14 cellular contexts compared by ENCODE assay signal in the genomic region with DNA sequence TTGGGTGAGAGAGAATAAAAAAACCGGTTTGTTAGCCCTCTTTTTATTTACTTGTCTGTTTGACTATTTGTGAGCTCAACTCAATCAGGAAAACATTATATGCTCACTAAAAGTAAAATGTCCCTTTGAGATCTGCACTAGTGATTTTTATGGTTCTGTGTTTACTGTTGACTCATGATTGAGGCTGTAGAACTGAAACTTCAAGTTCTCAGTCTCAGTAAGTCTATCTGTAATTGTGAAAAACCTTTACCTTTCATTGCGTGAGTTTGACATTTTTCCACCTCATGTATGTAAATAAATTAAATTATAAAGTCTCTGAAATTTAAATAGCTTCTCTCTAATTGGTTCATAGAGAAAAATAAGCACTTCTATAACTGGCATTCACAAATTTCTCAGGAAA. TPM values are rescaled to one million over a fixed set of nuclear protein-coding genes. Genes with fewer than 3 reads are reported as not detected.
A peak's percentile ranks its signal among the peaks of the same experiment; 100 is the strongest.
DNase-seq lines count a peak whose midpoint lies in the region; ATAC-seq and TF ChIP-seq lines count a peak whose summit lies in the region.
"Had no signal": no experiment of that assay in that cellular context is flagged by ENCODE, and none has a peak within 500 bp of the region (broad histone marks: within the 10 kb centered on the region; RNA-seq: fewer than 3 reads in every experiment).

No MANE protein-coding gene starts in this region.

- no peaks in the 10 kb centered on the region for H3K4me1 Mint-ChIP-seq in CD4-positive, alpha-beta memory T cell
- H3K4me1 Mint-ChIP-seq: immature natural killer cell; naive thymus-derived CD4-positive, alpha-beta T cell had no signal

- no peak overlapping the region for H3K4me3 Mint-ChIP-seq in CD4-positive, alpha-beta memory T cell
- H3K4me3 Mint-ChIP-seq: CD8-positive, alpha-beta T cell; immature natural killer cell; naive thymus-derived CD4-positive, alpha-beta T cell had no signal

- ATAC-seq in GM18520 (IDR thresholded peaks at IDR 0.05; ENCODE audit: unreplicated experiment), result peak; percentile 99
- ATAC-seq in GM21381 (IDR thresholded peaks at IDR 0.05; ENCODE audit: unreplicated experiment), result peak; percentile 99
- peak; percentile 99 for ATAC-seq in HG03039 (IDR thresholded peaks at IDR 0.05; ENCODE audit: unreplicated experiment)
- peak; percentile 89 for ATAC-seq in PC-3
- ATAC-seq: CD8-positive, alpha-beta T cell; naive thymus-derived CD4-positive, alpha-beta T cell had no signal

- BruUV-seq in PC-3 (replicated peaks; lab: Mats Ljungman, UMichigan), result no TSS peak

- intact Hi-C loops in PC-3 (cut with micrococcal nuclease), result no loop called here
- intact Hi-C loops in CD4-positive, alpha-beta memory T cell (cut with micrococcal nuclease), result no loop called here

- H3K9me2 ChIP-seq in PC-3 (replicated peaks; ENCODE audit: low read length), result no peaks in the 10 kb centered on the region

- no peaks in the 10 kb centered on the region for H3K9me3 ChIP-seq in PC-3 (ENCODE audit: low read length)
- no peaks in the 10 kb centered on the region for H3K9me3 ChIP-seq in CD4-positive, alpha-beta memory T cell (ENCODE audit: control insufficient read depth in 1 of 2, low read length in 2 of 2)

- no peaks in the 10 kb centered on the region for H4K20me1 ChIP-seq in PC-3 (ENCODE audit: low read length)

- peaks cover 10% of the 10 kb centered on the region for H3K4me1 ChIP-seq in PC-3 (ENCODE audit: insufficient read depth, low read length)
- H3K4me1 ChIP-seq in CD4-positive, alpha-beta memory T cell (ENCODE audit: insufficient read depth, low read length), result no peaks in the 10 kb centered on the region

- no peaks in the 10 kb centered on the region for H3K79me2 ChIP-seq in PC-3 (ENCODE audit: low read length)

- no peak for TF ChIP-seq CTCF in PC-3 (conservative IDR thresholded peaks at IDR 0.05; ENCODE audit: low read depth, low read length)

- CTCF ChIA-PET in PC-3 (lab: Charles Lee), result no interaction called here
- CTCF ChIA-PET in CD4-positive, alpha-beta memory T cell (lab: Charles Lee; ENCODE audit: partially characterized antibody), result interaction anchor here (1.2 kb wide), 1 partner anchor 27 kb away, joined by 3 read pairs; no protein-coding TSS in a partner anchor

- no peak overlapping the region for H3K27ac Mint-ChIP-seq in CD4-positive, alpha-beta memory T cell
- H3K27ac Mint-ChIP-seq: CD8-positive, alpha-beta T cell; immature natural killer cell; naive thymus-derived CD4-positive, alpha-beta T cell had no signal

- peak overlapping the region; percentile 74 for H3K4me2 ChIP-seq in PC-3 (ENCODE audit: low read length)

- H2AFZ ChIP-seq in PC-3 (ENCODE audit: low read length), result no peak overlapping the region

- no peaks in the 10 kb centered on the region for H3K36me3 Mint-ChIP-seq in CD4-positive, alpha-beta memory T cell
- H3K36me3 Mint-ChIP-seq: CD8-positive, alpha-beta T cell; immature natural killer cell had no signal

- H3F3A ChIP-seq in PC-3 (ENCODE audit: low read length, unreplicated experiment), result no peaks in the 10 kb centered on the region

- POLR2A ChIA-PET in PC-3 (lab: Charles Lee; ENCODE audit: unreplicated experiment), result interaction anchor here (0.5 to 0.6 kb wide), 3 partner anchors 244 to 466 kb away, joined by 3 read pairs; no protein-coding TSS in a partner anchor
- POLR2A ChIA-PET in CD4-positive, alpha-beta memory T cell (lab: Charles Lee; ENCODE audit: partially characterized antibody), result no interaction called here

- peak overlapping the region; percentile 91 for H3K27ac ChIP-seq in PC-3 (ENCODE audit: low read length)
- H3K27ac ChIP-seq in CD4-positive, alpha-beta memory T cell (ENCODE audit: low read depth, low read length), result no peak overlapping the region
- H3K27ac ChIP-seq: brain microvascular endothelial cell, epithelial cell of prostate had no signal

- H3K27me3 Mint-ChIP-seq in CD4-positive, alpha-beta memory T cell, result peaks cover 24 to 30% of the 10 kb centered on the region in 2 donors

- 0 out of 2 replicates have a peak overlapping the region, but pooled peaks have one; percentile 9 for H3K4me3 ChIP-seq in PC-3 (ENCODE audit: low read length)
- no peak overlapping the region for H3K4me3 ChIP-seq in CD4-positive, alpha-beta memory T cell (ENCODE audit: low read length in 2 of 2)

- H3K9ac ChIP-seq in PC-3 (ENCODE audit: low read length), result peak overlapping the region; percentile 19; the same call in 1 of the 2 replicates

- H3K27me3 ChIP-seq in PC-3 (ENCODE audit: low read length), result no peaks in the 10 kb centered on the region
- peaks cover 5% of the 10 kb centered on the region for H3K27me3 ChIP-seq in CD4-positive, alpha-beta memory T cell (ENCODE audit: insufficient read depth, low read length)
- H3K27me3 ChIP-seq: brain microvascular endothelial cell had no signal

- peaks cover 0 to 9% (median 1%) of the 10 kb centered on the region in 8 donors for H3K9me3 Mint-ChIP-seq in CD4-positive, alpha-beta memory T cell
- H3K9me3 Mint-ChIP-seq: CD8-positive, alpha-beta T cell had no signal

- H3K36me3 ChIP-seq in PC-3 (ENCODE audit: low read depth, low read length), result no peaks in the 10 kb centered on the region
- no peaks in the 10 kb centered on the region for H3K36me3 ChIP-seq in CD4-positive, alpha-beta memory T cell (ENCODE audit: insufficient read depth, low read length)
- H3K36me3 ChIP-seq: brain microvascular endothelial cell had no signal

- DNase-seq in PC-3 (peak; percentile 79), NCI-H1694 treated with DMSO at 0.1 percent for 48 hours (lab: John Stamatoyannopoulos, UW) (no peak), activated gamma-delta T cell treated with Interleukin-2 at 50 U/mL for 16 hours (no peak), GM19240 (ENCODE audit: insufficient read length, low spot score) (no peak)
- DNase-seq in CD4-positive, alpha-beta memory T cell, result no peak
- DNase-seq: activated CD8-positive, alpha-beta memory T cell treated with anti-CD3 and anti-CD28 coated beads, Interleukin-2, amount 50 U/mL, for 4 hours; brain microvascular endothelial cell; CD8-positive, alpha-beta T cell; immature natural killer cell; naive thymus-derived CD4-positive, alpha-beta T cell had no signal

RNA-seq across cellular contexts. Expression of gene CASD1, which starts 17.0 kb away (rescaled TPM):
- 9.3 and 9.6 TPM in 2 replicates for total RNA-seq in PC-3 (2014; rRNA removed)
- 10 to 100 TPM; 27.3 to 29.3 TPM for total RNA-seq in CD4-positive, alpha-beta memory T cell
- 10 to 100 TPM in 1 of 2 donors, 1 to 10 TPM in 1; 8.3 to 14.8 TPM for polyA plus RNA-seq in CD4-positive, alpha-beta memory T cell
